1 cellular context compared by ENCODE assay signal in genomic region chr2:119221609-119222008, GRCh38.
TF ChIP-seq lines count a peak whose summit lies in the region.

No MANE protein-coding gene starts in this region.

TF ChIP-seq in HepG2, 621 proteins besides CTCF, POLR2A, EP300 and RAD21 (continues in another document):
- TF ChIP-seq PATZ1 (CRISPR knock-in tag; IDR thresholded peaks at IDR 0.05) (0 out of 2 replicates have a peak, but pooled peaks have one; percentile 21), SAP130 (CRISPR knock-in tag; IDR thresholded peaks at IDR 0.05; ENCODE audit: low read depth) (no peak), ZEB1 (IDR thresholded peaks at IDR 0.05; ENCODE audit: insufficient replicate concordance, low read depth) (peak; percentile 63), ZSCAN9 (CRISPR knock-in tag; IDR thresholded peaks at IDR 0.05; ENCODE audit: borderline replicate concordance) (no peak), ZBTB1 (CRISPR knock-in tag; IDR thresholded peaks at IDR 0.05; ENCODE audit: borderline replicate concordance) (no peak), CAMTA2 (CRISPR knock-in tag; IDR thresholded peaks at IDR 0.05; ENCODE audit: borderline replicate concordance) (0 out of 2 replicates have a peak, but pooled peaks have one; percentile 48), CREB3 (CRISPR knock-in tag; IDR thresholded peaks at IDR 0.05) (no peak), SP1 (IDR thresholded peaks at IDR 0.05) (no peak), SP1 (CRISPR knock-in tag; IDR thresholded peaks at IDR 0.05) (no peak), KLF12 (CRISPR knock-in tag; IDR thresholded peaks at IDR 0.05; ENCODE audit: borderline replicate concordance) (no peak), NFE2L2 (IDR thresholded peaks at IDR 0.05; ENCODE audit: low read length) (no peak), SMARCC2 (IDR thresholded peaks at IDR 0.05) (no peak), ZNF337 (CRISPR knock-in tag; IDR thresholded peaks at IDR 0.05; ENCODE audit: borderline replicate concordance, low read depth) (no peak), ZNF879 (CRISPR knock-in tag; IDR thresholded peaks at IDR 0.05) (no peak), MIXL1 (CRISPR knock-in tag; IDR thresholded peaks at IDR 0.05) (no peak), PAXIP1 (CRISPR knock-in tag; conservative IDR thresholded peaks at IDR 0.05) (peak; percentile 49; the same call in 1 of the 2 replicates), HNF4G (IDR thresholded peaks at IDR 0.05; ENCODE audit: borderline replicate concordance, low read depth, low read length) (peak; percentile 76), HNF4G (CRISPR knock-in tag; IDR thresholded peaks at IDR 0.05; ENCODE audit: borderline replicate concordance, low read depth) (no peak), NR2F6 (IDR thresholded peaks at IDR 0.05) (0 out of 2 replicates have a peak, but pooled peaks have one; percentile 13), NR2F6 (CRISPR knock-in tag; IDR thresholded peaks at IDR 0.05) (no peak; the same call in 1 of the 2 replicates), ZFP36L1 (CRISPR knock-in tag; IDR thresholded peaks at IDR 0.05) (no peak), KMT2B (CRISPR knock-in tag; IDR thresholded peaks at IDR 0.05) (no peak), SPEN (CRISPR knock-in tag; IDR thresholded peaks at IDR 0.05; ENCODE audit: low read depth) (no peak), DRAP1 (CRISPR knock-in tag; IDR thresholded peaks at IDR 0.05) (no peak), MYNN (CRISPR knock-in tag; IDR thresholded peaks at IDR 0.05; ENCODE audit: low read depth) (no peak), LCORL (IDR thresholded peaks at IDR 0.05) (no peak), LCORL (CRISPR knock-in tag; IDR thresholded peaks at IDR 0.05) (peak; percentile 75; the same call in 1 of the 2 replicates), ZBTB8A (CRISPR knock-in tag; IDR thresholded peaks at IDR 0.05; ENCODE audit: borderline replicate concordance, low read depth) (no peak), ZNF670 (CRISPR knock-in tag; IDR thresholded peaks at IDR 0.05; ENCODE audit: borderline replicate concordance) (no peak), SMC3 (IDR thresholded peaks at IDR 0.05; ENCODE audit: low read length) (no peak), CHCHD3 (CRISPR knock-in tag; IDR thresholded peaks at IDR 0.05) (no peak), NFATC3 (CRISPR knock-in tag; IDR thresholded peaks at IDR 0.05) (no peak), AFF4 (CRISPR knock-in tag; IDR thresholded peaks at IDR 0.05) (no peak)
- TF ChIP-seq, protein P1, sequence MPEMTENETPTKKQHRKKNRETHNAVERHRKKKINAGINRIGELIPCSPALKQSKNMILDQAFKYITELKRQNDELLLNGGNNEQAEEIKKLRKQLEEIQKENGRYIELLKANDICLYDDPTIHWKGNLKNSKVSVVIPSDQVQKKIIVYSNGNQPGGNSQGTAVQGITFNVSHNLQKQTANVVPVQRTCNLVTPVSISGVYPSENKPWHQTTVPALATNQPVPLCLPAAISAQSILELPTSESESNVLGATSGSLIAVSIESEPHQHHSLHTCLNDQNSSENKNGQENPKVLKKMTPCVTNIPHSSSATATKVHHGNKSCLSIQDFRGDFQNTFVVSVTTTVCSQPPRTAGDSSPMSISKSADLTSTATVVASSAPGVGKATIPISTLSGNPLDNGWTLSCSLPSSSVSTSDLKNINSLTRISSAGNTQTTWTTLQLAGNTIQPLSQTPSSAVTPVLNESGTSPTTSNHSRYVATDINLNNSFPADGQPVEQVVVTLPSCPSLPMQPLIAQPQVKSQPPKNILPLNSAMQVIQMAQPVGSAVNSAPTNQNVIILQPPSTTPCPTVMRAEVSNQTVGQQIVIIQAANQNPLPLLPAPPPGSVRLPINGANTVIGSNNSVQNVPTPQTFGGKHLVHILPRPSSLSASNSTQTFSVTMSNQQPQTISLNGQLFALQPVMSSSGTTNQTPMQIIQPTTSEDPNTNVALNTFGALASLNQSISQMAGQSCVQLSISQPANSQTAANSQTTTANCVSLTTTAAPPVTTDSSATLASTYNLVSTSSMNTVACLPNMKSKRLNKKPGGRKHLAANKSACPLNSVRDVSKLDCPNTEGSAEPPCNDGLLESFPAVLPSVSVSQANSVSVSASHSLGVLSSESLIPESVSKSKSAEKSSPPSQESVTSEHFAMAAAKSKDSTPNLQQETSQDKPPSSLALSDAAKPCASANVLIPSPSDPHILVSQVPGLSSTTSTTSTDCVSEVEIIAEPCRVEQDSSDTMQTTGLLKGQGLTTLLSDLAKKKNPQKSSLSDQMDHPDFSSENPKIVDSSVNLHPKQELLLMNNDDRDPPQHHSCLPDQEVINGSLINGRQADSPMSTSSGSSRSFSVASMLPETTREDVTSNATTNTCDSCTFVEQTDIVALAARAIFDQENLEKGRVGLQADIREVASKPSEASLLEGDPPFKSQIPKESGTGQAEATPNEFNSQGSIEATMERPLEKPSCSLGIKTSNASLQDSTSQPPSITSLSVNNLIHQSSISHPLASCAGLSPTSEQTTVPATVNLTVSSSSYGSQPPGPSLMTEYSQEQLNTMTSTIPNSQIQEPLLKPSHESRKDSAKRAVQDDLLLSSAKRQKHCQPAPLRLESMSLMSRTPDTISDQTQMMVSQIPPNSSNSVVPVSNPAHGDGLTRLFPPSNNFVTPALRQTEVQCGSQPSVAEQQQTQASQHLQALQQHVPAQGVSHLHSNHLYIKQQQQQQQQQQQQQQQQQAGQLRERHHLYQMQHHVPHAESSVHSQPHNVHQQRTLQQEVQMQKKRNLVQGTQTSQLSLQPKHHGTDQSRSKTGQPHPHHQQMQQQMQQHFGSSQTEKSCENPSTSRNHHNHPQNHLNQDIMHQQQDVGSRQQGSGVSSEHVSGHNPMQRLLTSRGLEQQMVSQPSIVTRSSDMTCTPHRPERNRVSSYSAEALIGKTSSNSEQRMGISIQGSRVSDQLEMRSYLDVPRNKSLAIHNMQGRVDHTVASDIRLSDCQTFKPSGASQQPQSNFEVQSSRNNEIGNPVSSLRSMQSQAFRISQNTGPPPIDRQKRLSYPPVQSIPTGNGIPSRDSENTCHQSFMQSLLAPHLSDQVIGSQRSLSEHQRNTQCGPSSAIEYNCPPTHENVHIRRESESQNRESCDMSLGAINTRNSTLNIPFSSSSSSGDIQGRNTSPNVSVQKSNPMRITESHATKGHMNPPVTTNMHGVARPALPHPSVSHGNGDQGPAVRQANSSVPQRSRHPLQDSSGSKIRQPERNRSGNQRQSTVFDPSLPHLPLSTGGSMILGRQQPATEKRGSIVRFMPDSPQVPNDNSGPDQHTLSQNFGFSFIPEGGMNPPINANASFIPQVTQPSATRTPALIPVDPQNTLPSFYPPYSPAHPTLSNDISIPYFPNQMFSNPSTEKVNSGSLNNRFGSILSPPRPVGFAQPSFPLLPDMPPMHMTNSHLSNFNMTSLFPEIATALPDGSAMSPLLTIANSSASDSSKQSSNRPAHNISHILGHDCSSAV (CRISPR knock-in tag; IDR thresholded peaks at IDR 0.05; ENCODE audit: borderline replicate concordance), result no peak
- TF ChIP-seq, protein P2, sequence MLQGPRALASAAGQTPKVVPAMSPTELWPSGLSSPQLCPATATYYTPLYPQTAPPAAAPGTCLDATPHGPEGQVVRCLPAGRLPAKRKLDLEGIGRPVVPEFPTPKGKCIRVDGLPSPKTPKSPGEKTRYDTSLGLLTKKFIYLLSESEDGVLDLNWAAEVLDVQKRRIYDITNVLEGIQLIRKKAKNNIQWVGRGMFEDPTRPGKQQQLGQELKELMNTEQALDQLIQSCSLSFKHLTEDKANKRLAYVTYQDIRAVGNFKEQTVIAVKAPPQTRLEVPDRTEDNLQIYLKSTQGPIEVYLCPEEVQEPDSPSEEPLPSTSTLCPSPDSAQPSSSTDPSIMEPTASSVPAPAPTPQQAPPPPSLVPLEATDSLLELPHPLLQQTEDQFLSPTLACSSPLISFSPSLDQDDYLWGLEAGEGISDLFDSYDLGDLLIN (CRISPR knock-in tag; IDR thresholded peaks at IDR 0.05; ENCODE audit: borderline replicate concordance), result no peak
- TF ChIP-seq, protein P3, sequence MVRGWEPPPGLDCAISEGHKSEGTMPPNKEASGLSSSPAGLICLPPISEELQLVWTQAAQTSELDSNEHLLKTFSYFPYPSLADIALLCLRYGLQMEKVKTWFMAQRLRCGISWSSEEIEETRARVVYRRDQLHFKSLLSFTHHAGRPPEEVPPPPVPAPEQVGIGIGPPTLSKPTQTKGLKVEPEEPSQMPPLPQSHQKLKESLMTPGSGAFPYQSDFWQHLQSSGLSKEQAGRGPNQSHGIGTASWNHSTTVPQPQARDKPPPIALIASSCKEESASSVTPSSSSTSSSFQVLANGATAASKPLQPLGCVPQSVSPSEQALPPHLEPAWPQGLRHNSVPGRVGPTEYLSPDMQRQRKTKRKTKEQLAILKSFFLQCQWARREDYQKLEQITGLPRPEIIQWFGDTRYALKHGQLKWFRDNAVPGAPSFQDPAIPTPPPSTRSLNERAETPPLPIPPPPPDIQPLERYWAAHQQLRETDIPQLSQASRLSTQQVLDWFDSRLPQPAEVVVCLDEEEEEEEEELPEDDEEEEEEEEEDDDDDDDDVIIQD (CRISPR knock-in tag; IDR thresholded peaks at IDR 0.05; ENCODE audit: low read depth), result no peak
- TF ChIP-seq, protein P4, sequence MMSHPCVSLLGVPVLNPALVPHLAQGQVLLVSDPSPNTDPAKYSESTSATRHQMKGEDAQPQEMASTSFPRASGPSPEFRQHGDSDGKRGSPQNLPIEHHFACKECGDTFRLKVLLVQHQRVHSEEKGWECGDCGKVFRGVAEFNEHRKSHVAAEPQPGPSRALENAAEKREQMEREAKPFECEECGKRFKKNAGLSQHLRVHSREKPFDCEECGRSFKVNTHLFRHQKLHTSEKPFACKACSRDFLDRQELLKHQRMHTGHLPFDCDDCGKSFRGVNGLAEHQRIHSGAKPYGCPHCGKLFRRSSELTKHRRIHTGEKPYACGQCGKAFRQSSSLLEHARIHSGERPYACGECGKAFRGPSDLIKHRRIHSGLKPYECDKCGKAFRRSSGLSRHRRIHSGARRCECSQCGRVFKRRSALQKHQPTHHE (CRISPR knock-in tag; IDR thresholded peaks at IDR 0.05; ENCODE audit: borderline replicate concordance), result no peak
